16 cellular contexts compared by ENCODE assay signal in genomic region chr9:136575626-136576268, GRCh38. TPM values are rescaled to one million over a fixed set of nuclear protein-coding genes. Genes with fewer than 3 reads are reported as not detected.
DNase-seq lines count a peak whose midpoint lies in the region; ATAC-seq, FAIRE-seq and TF ChIP-seq lines count a peak whose summit lies in the region.
"Had no signal": no experiment of that assay in that cellular context is flagged by ENCODE, and none has a peak within 500 bp of the region (broad histone marks: within the 10 kb centered on the region; RNA-seq: fewer than 3 reads in every experiment).

No MANE protein-coding gene starts in this region.

- H3K79me1 ChIP-seq in mesendoderm (ENCODE audit: low read length) = no peaks in the 10 kb centered on the region

- DNase-seq in A549 (ENCODE audit: low read depth in 1 of 2, low spot score in 1 of 2) (no peak), mesendoderm (no peak), COLO829 (ENCODE audit: low spot score) (no peak), HepG2 (ENCODE audit: low spot score) (no peak), putamen (ENCODE audit: low spot score) (no peak)
- DNase-seq: AML-193; CD4-positive, alpha-beta memory T cell; DMS 273 treated with DMSO at 0.1 percent for 48 hours; H9; NCI-H1436; NCI-H2029 treated with DMSO at 0.1 percent for 48 hours; NCI-H510A had no signal

- no peak overlapping the region for H3K4me3 Mint-ChIP-seq in dendritic cell treated with granulocyte-macrophage colony-stimulating factor and Interleukin-4, amounts not matched to agents 40 ng/mL and 50 ng/mL, for 4 days
- no peak overlapping the region for H3K4me3 Mint-ChIP-seq in activated T-helper 17 cell treated with anti-CD3 and anti-CD28 coated beads, Interleukin-2, amount 50 U/mL, for 72 hours
- H3K4me3 Mint-ChIP-seq: CD4-positive, alpha-beta memory T cell; H9 had no signal

- H2AFZ ChIP-seq in HepG2 (ENCODE audit: low read length) = no peak overlapping the region

- POLR2A ChIA-PET in A549 (lab: Yijun Ruan, JAX) (no interaction called here), HEK293 (lab: Yijun Ruan, JAX) (no interaction called here), HepG2 (lab: Yijun Ruan, JAX) (no interaction called here)

- peaks cover 6% of the 10 kb centered on the region; the same call in 1 of the 2 replicates for H4K20me1 ChIP-seq in HepG2 (ENCODE audit: insufficient read depth, low read length)

- H3K9me3 ChIP-seq in A549 (no peaks in the 10 kb centered on the region), HEK293 (ENCODE audit: control insufficient read depth, insufficient read depth, low read depth, low read length) (no peaks in the 10 kb centered on the region), HepG2 (ENCODE audit: low read length) (no peaks in the 10 kb centered on the region)
- H3K9me3 ChIP-seq: SJSA1 had no signal

- H2BK5ac ChIP-seq in mesendoderm (ENCODE audit: low read length) = no peak overlapping the region

- no peak overlapping the region for H4K8ac ChIP-seq in mesendoderm (ENCODE audit: low read depth, low read length)

- H3K9me3 Mint-ChIP-seq in dendritic cell treated with granulocyte-macrophage colony-stimulating factor and Interleukin-4, amounts not matched to agents 40 ng/mL and 50 ng/mL, for 4 days = no peaks in the 10 kb centered on the region
- no peaks in the 10 kb centered on the region for H3K9me3 Mint-ChIP-seq in activated T-helper 17 cell treated with anti-CD3 and anti-CD28 coated beads, Interleukin-2, amount 50 U/mL, for 72 hours

- no peak overlapping the region for H3K18ac ChIP-seq in mesendoderm (ENCODE audit: low read length)

- H3K9ac ChIP-seq in mesendoderm (ENCODE audit: low read length) = no peak overlapping the region
- H3K9ac ChIP-seq in HepG2 (ENCODE audit: insufficient read depth, low read depth, low read length) = no peak overlapping the region

- H3K27ac ChIP-seq in A549 (peak overlapping the region; percentile 1 to 78; a peak in 4 of 6 replicates), HEK293 (ENCODE audit: extremely low read depth, low read depth, low read length) (no peak overlapping the region), mesendoderm (ENCODE audit: low read depth, low read length) (no peak overlapping the region), HepG2 (ENCODE audit: extremely low read length, insufficient read depth, low read length) (no peak overlapping the region)
- H3K27ac ChIP-seq: SJSA1 had no signal

- FAIRE-seq in A549 (lab: Jason Lieb, UNC) (no peak), HepG2 (lab: Jason Lieb, UNC) (no peak)

- ATAC-seq in A549 = no peak
- no peak for ATAC-seq in activated T-helper 17 cell treated with anti-CD3 and anti-CD28 coated beads, Interleukin-2, amount 50 U/mL, for 72 hours (replicated peaks)
- ATAC-seq in HepG2 = no peak

- in situ Hi-C loops in HepG2 (cut with HindIII; ENCODE audit: extremely low pct_ligation_motif_present, low pct_unique_long_range_greater_than_20kb) = no loop called here

- H3K27ac Mint-ChIP-seq in dendritic cell treated with granulocyte-macrophage colony-stimulating factor and Interleukin-4, amounts not matched to agents 40 ng/mL and 50 ng/mL, for 4 days = peak overlapping the region; percentile 57
- H3K27ac Mint-ChIP-seq in activated T-helper 17 cell treated with anti-CD3 and anti-CD28 coated beads, Interleukin-2, amount 50 U/mL, for 72 hours = no peak overlapping the region

- peaks cover 49% of the 10 kb centered on the region for H3K4me1 ChIP-seq in A549
- no peaks in the 10 kb centered on the region for H3K4me1 ChIP-seq in HEK293 (ENCODE audit: control insufficient read depth, insufficient read depth, low read length)
- peaks cover 12% of the 10 kb centered on the region for H3K4me1 ChIP-seq in mesendoderm (ENCODE audit: control insufficient read depth, low read depth, low read length)
- H3K4me1 ChIP-seq in HepG2 (ENCODE audit: insufficient read depth, low read length) = peaks cover 24% of the 10 kb centered on the region

- no peak for TF ChIP-seq RAD21 in A549 (conservative IDR thresholded peaks at IDR 0.05 in 1 of 2, IDR thresholded peaks at IDR 0.05 in 1 of 2)
- no peak for TF ChIP-seq RAD21 in HepG2 (CRISPR knock-in tag; IDR thresholded peaks at IDR 0.05)

- H2AK5ac ChIP-seq in mesendoderm (ENCODE audit: low read length) = peak overlapping the region; percentile 82

- peak overlapping the region; percentile 22 for H3K56ac ChIP-seq in mesendoderm (ENCODE audit: low read length)

- peak overlapping the region; percentile 14 for H3K4me2 ChIP-seq in A549
- H3K4me2 ChIP-seq in mesendoderm (ENCODE audit: low read length) = no peak overlapping the region
- no peak overlapping the region for H3K4me2 ChIP-seq in HepG2 (ENCODE audit: low read depth, low read length)

- no peak overlapping the region for H2BK120ac ChIP-seq in mesendoderm (ENCODE audit: low read depth, low read length)

- intact Hi-C loops in dendritic cell treated with granulocyte-macrophage colony-stimulating factor and Interleukin-4, amounts not matched to agents 40 ng/mL and 50 ng/mL, for 4 days (cut with micrococcal nuclease) = no loop called here
- intact Hi-C loops in HepG2 (cut with micrococcal nuclease; ENCODE audit: unreplicated experiment) = no loop called here

- H3K4me3 ChIP-seq in A549 = no peak overlapping the region
- H3K4me3 ChIP-seq in HEK293 (ENCODE audit: low read depth, low read length) = no peak overlapping the region
- H3K4me3 ChIP-seq in mesendoderm (ENCODE audit: low read length) = no peak overlapping the region
- H3K4me3 ChIP-seq in HepG2 (replicated peaks in 1 of 3; ENCODE audit: insufficient read depth in 1 of 3, low read depth in 2 of 3, low read length in 3 of 3) = no peak overlapping the region
- H3K4me3 ChIP-seq: SJSA1 had no signal

- TF ChIP-seq POLR2A in A549 (IDR thresholded peaks at IDR 0.05; ENCODE audit: low read length) = no peak
- TF ChIP-seq POLR2A in HepG2 (IDR thresholded peaks at IDR 0.05; ENCODE audit: insufficient read depth in 1 of 2, low read depth in 2 of 2, low read length in 2 of 2) = no peak

- no peak overlapping the region for H2BK15ac ChIP-seq in mesendoderm (replicated peaks; ENCODE audit: low read depth)

- no peak for TF ChIP-seq CTCF in A549 (IDR thresholded peaks at IDR 0.05)
- TF ChIP-seq CTCF in HEK293 (tag by site-specific recombination; IDR thresholded peaks at IDR 0.05) = no peak
- TF ChIP-seq CTCF in HepG2 (CRISPR knock-in tag; IDR thresholded peaks at IDR 0.05) = no peak

- H3K27me3 ChIP-seq in mesendoderm (ENCODE audit: insufficient read depth, low read length, poor library complexity) (no peaks in the 10 kb centered on the region), HepG2 (ENCODE audit: control insufficient read depth in 1 of 2, insufficient read depth in 2 of 2, low read length in 2 of 2) (peaks cover 12 to 53% of the 10 kb centered on the region in 2 experiments)
- H3K27me3 ChIP-seq: SJSA1 had no signal

- H3K4ac ChIP-seq in mesendoderm (ENCODE audit: low read depth, low read length) = no peak overlapping the region

- CTCF ChIA-PET in A549 (lab: Yijun Ruan, JAX) = interaction anchor here (1.0 to 9.3 kb wide), 3 partner anchors 51 to 88 kb away, joined by 3 to 71 read pairs (median 3); no protein-coding TSS in a partner anchor
- CTCF ChIA-PET in HEK293 (lab: Yijun Ruan, JAX) = interaction anchor here (0.6 kb wide), 1 partner anchor 54 kb away, joined by 5 read pairs; no protein-coding TSS in a partner anchor
- CTCF ChIA-PET in HepG2 (lab: Yijun Ruan, JAX; ENCODE audit: low intra/inter-chr PET ratio, low total read pairs) = no interaction called here

- no peaks in the 10 kb centered on the region for H3K36me3 ChIP-seq in HEK293 (ENCODE audit: control insufficient read depth in 2 of 2, insufficient read depth in 1 of 2, low read length in 2 of 2)
- H3K36me3 ChIP-seq in mesendoderm (ENCODE audit: control insufficient read depth, insufficient read depth, low read length) = no peaks in the 10 kb centered on the region
- H3K36me3 ChIP-seq in HepG2 (replicated peaks in 1 of 2; ENCODE audit: control insufficient read depth in 1 of 2, insufficient read depth in 2 of 2, low read length in 2 of 2) = no peaks in the 10 kb centered on the region

- BruUV-seq in HepG2 (replicated peaks; lab: Mats Ljungman, UMichigan) = no TSS peak

- no peak for TF ChIP-seq EP300 in A549 (IDR thresholded peaks at IDR 0.05)
- no peak for TF ChIP-seq EP300 in HepG2 (IDR thresholded peaks at IDR 0.05; ENCODE audit: low read depth in 2 of 2, low read length in 2 of 2)
- TF ChIP-seq EP300 in HepG2 (CRISPR knock-in tag; IDR thresholded peaks at IDR 0.05; ENCODE audit: borderline replicate concordance) = no peak

- peaks cover 39% of the 10 kb centered on the region for H3K27me3 Mint-ChIP-seq in dendritic cell treated with granulocyte-macrophage colony-stimulating factor and Interleukin-4, amounts not matched to agents 40 ng/mL and 50 ng/mL, for 4 days
- H3K27me3 Mint-ChIP-seq in activated T-helper 17 cell treated with anti-CD3 and anti-CD28 coated beads, Interleukin-2, amount 50 U/mL, for 72 hours = no peaks in the 10 kb centered on the region
- H3K27me3 Mint-ChIP-seq: CD4-positive, alpha-beta memory T cell had no signal

- no peak overlapping the region for H4K5ac ChIP-seq in mesendoderm (ENCODE audit: low read length)

- H3K36me3 Mint-ChIP-seq in dendritic cell treated with granulocyte-macrophage colony-stimulating factor and Interleukin-4, amounts not matched to agents 40 ng/mL and 50 ng/mL, for 4 days (ENCODE audit: low read depth) = no peaks in the 10 kb centered on the region
- H3K36me3 Mint-ChIP-seq in activated T-helper 17 cell treated with anti-CD3 and anti-CD28 coated beads, Interleukin-2, amount 50 U/mL, for 72 hours (ENCODE audit: low read depth) = no peaks in the 10 kb centered on the region
- H3K36me3 Mint-ChIP-seq: CD4-positive, alpha-beta memory T cell had no signal

- 79% methylated on average over 16 of the region's 21 CpGs for WGBS in A549 (ENCODE audit: missing lambda C conversion rate)
- WGBS in mesendoderm (ENCODE audit: extremely low coverage, insufficient coverage, low lambda C conversion rate) = no CpG with 5 or more reads among the region's 21 CpGs
- 56% methylated on average over 12 of the region's 21 CpGs for WGBS in HepG2 (ENCODE audit: low lambda C conversion rate)

- peaks cover 52% of the 10 kb centered on the region for H3K4me1 Mint-ChIP-seq in dendritic cell treated with granulocyte-macrophage colony-stimulating factor and Interleukin-4, amounts not matched to agents 40 ng/mL and 50 ng/mL, for 4 days (ENCODE audit: low read depth)
- peaks cover 5% of the 10 kb centered on the region for H3K4me1 Mint-ChIP-seq in activated T-helper 17 cell treated with anti-CD3 and anti-CD28 coated beads, Interleukin-2, amount 50 U/mL, for 72 hours

- no peak overlapping the region for H3K23ac ChIP-seq in mesendoderm (ENCODE audit: low read length)

- no peaks in the 10 kb centered on the region for H3K79me2 ChIP-seq in mesendoderm (ENCODE audit: control insufficient read depth, insufficient read depth, low read length)
- H3K79me2 ChIP-seq in HepG2 (ENCODE audit: insufficient read depth, low read length) = no peaks in the 10 kb centered on the region

RNA-seq across cellular contexts. Expression of gene NOTCH1, which starts 29.9 kb away (rescaled TPM):
- polyA plus RNA-seq in A549 (2011; rRNA removed) = 0.88 and 1.2 TPM in 2 replicates
- 2.6 and 3.9 TPM in 2 replicates for polyA plus RNA-seq in A549 (2012; cell fraction: cytosol; rRNA removed)
- polyA plus RNA-seq in A549 (2012; cell fraction: nucleus; rRNA removed) = 15.6 and 21.6 TPM in 2 replicates
- polyA plus RNA-seq in A549 (2017; fragmentation: RNase III; extraction: RNeasy Plus Mini Kit Qiagen cat#74134 plus additional on column Dnase treatment) = 4.6 to 6.4 TPM (median 5.7 TPM) in 3 replicates
- polyA minus RNA-seq in A549 (2011; rRNA and poly(A)+ RNA removed) = 1.7 and 2.4 TPM in 2 replicates
- 14.3 TPM for polyA plus RNA-seq in mesendoderm (2013, experiment 1 of 2)
- polyA plus RNA-seq in mesendoderm (2013, experiment 2 of 2) = 14.2 TPM
- total RNA-seq in activated T-helper 17 cell treated with anti-CD3 and anti-CD28 coated beads, Interleukin-2, amount 50 U/mL, for 72 hours = 10 to 100 TPM; 63.8 to 65.9 TPM
- 0.22 and 0.35 TPM in 2 replicates for total RNA-seq in HepG2 (2016; rRNA removed; fragmentation: Illumina TruSeq; extraction: Trizol)
- 0.18 and 0.20 TPM in 2 replicates for total RNA-seq in HepG2 (2016; cell fraction: cytosol; rRNA removed; fragmentation: Illumina TruSeq; extraction: Trizol; ENCODE audit: low read depth)
- total RNA-seq in HepG2 (2016; cell fraction: insoluble cytoplasmic fraction; rRNA removed; fragmentation: Illumina TruSeq; extraction: Trizol) = 0.13 and 0.43 TPM in 2 replicates
- 0.17 and 0.28 TPM in 2 replicates for total RNA-seq in HepG2 (2016; cell fraction: membrane; rRNA removed; fragmentation: Illumina TruSeq; extraction: Trizol)
- total RNA-seq in HepG2 (2016; cell fraction: nucleus; rRNA removed; fragmentation: Illumina TruSeq; extraction: Trizol) = 0.69 and 1.3 TPM in 2 replicates
- 0.09 and 0.12 TPM in 2 replicates for polyA plus RNA-seq in HepG2 (2011; rRNA removed)
- 0.04 and 0.11 TPM in 2 replicates for polyA plus RNA-seq in HepG2 (2011; cell fraction: cytosol; rRNA removed)
- 0.90 and 1.1 TPM in 2 replicates for polyA plus RNA-seq in HepG2 (2011; cell fraction: nucleus; rRNA removed)
- polyA plus RNA-seq in HepG2 (2012) = 0.09 and 0.31 TPM in 2 replicates
- 0.02 TPM in 2 replicates for polyA plus RNA-seq in HepG2 (2016; cell fraction: cytosol; fragmentation: Illumina TruSeq; extraction: Trizol; ENCODE audit: low read depth)
- 0.15 and 0.22 TPM in 2 replicates for polyA plus RNA-seq in HepG2 (2016; cell fraction: insoluble cytoplasmic fraction; fragmentation: Illumina TruSeq; extraction: Trizol; ENCODE audit: low read depth)
- polyA plus RNA-seq in HepG2 (2016; cell fraction: membrane; fragmentation: Illumina TruSeq; extraction: Trizol; ENCODE audit: low read depth) = 0.05 and 0.13 TPM in 2 replicates
- polyA plus RNA-seq in HepG2 (2016; cell fraction: nucleus; fragmentation: Illumina TruSeq; extraction: Trizol; ENCODE audit: insufficient read depth, low read depth) = 1.3 and 1.9 TPM in 2 replicates
- 0.54 and 4.7 TPM in 2 replicates for polyA minus RNA-seq in HepG2 (2011; rRNA and poly(A)+ RNA removed; ENCODE audit: low replicate concordance)
- polyA minus RNA-seq in HepG2 (2011; cell fraction: cytosol; rRNA and poly(A)+ RNA removed) = 0.44 and 0.99 TPM in 2 replicates
- 0.64 and 0.75 TPM in 2 replicates for polyA minus RNA-seq in HepG2 (2011; cell fraction: nucleus; rRNA and poly(A)+ RNA removed)

Comparison
In these comparisons a context has a peak if more than half of its experiments do, and no peak if none do; other contexts are left out.
1. H3K27ac ChIP-seq: peak in A549 (2 of 2); none in HEK293 (single experiment), mesendoderm (single experiment) and HepG2 (single experiment).
2. RNA of gene NOTCH1, which starts 29.9 kb away (total RNA-seq): 63.8 to 65.9 TPM in activated T-helper 17 cell treated with anti-CD3 and anti-CD28 coated beads, Interleukin-2, amount 50 U/mL, for 72 hours; 0.13 to 1.3 TPM in HepG2; every median in the first group is over 10 times any median in the second.